17 cellular contexts compared by ENCODE assay signal in genomic region chr3:127520993-127521392, GRCh38.
DNase-seq lines count a peak whose midpoint lies in the region; ATAC-seq and TF ChIP-seq lines count a peak whose summit lies in the region.
"Had no signal": no experiment of that assay in that cellular context is flagged by ENCODE, and none has a peak within 500 bp of the region (broad histone marks: within the 10 kb centered on the region; RNA-seq: fewer than 3 reads in every experiment).

No MANE protein-coding gene starts in this region.

- POLR2A ChIA-PET in PC-3 (lab: Charles Lee; ENCODE audit: unreplicated experiment), result no interaction called here

- no peaks in the 10 kb centered on the region for H4K20me1 ChIP-seq in PC-3 (ENCODE audit: low read length)

- H3K27me3 Mint-ChIP-seq in HFFc6 (ENCODE audit: insufficient read depth) (peaks cover 29% of the 10 kb centered on the region), type B pancreatic cell (peaks cover 40% of the 10 kb centered on the region)

- CTCF ChIA-PET in PC-3 (lab: Charles Lee), result no interaction called here

- no TSS peak for BruUV-seq in PC-3 (replicated peaks; lab: Mats Ljungman, UMichigan)

- peaks cover 8% of the 10 kb centered on the region for H3K4me1 ChIP-seq in PC-3 (ENCODE audit: insufficient read depth, low read length)
- no peaks in the 10 kb centered on the region for H3K4me1 ChIP-seq in prostate gland (replicated peaks)

- peaks cover 5% of the 10 kb centered on the region; the same call in 1 of the 2 replicates for H3K36me3 Mint-ChIP-seq in HFFc6 (ENCODE audit: low read depth)
- H3K36me3 Mint-ChIP-seq in type B pancreatic cell, result no peaks in the 10 kb centered on the region
- H3K36me3 Mint-ChIP-seq: CD4-positive, alpha-beta memory T cell had no signal

- no peaks in the 10 kb centered on the region for H3K36me3 ChIP-seq in PC-3 (ENCODE audit: low read depth, low read length)
- no peaks in the 10 kb centered on the region for H3K36me3 ChIP-seq in prostate gland

- H3K9ac ChIP-seq in PC-3 (ENCODE audit: low read length), result no peak overlapping the region
- H3K9ac ChIP-seq: GM23248 had no signal

- intact Hi-C loops in PC-3 (cut with micrococcal nuclease) (no loop called here), prostate gland (cut with DNase I) (no loop called here)

- no peaks in the 10 kb centered on the region for H3K9me2 ChIP-seq in PC-3 (replicated peaks; ENCODE audit: low read length)

- H3K4me3 ChIP-seq in PC-3 (ENCODE audit: low read length) (no peak overlapping the region), epithelial cell of esophagus (ENCODE audit: low read length) (no peak overlapping the region), prostate gland (no peak overlapping the region)
- H3K4me3 ChIP-seq: GM12878, GM23248 had no signal

- TF ChIP-seq POLR2A in prostate gland (IDR thresholded peaks at IDR 0.05), result no peak

- H3K9me3 ChIP-seq in PC-3 (ENCODE audit: low read length) (no peaks in the 10 kb centered on the region), prostate gland (no peaks in the 10 kb centered on the region)

- H3K4me2 ChIP-seq in PC-3 (ENCODE audit: low read length), result no peak overlapping the region

- no peak overlapping the region for H2AFZ ChIP-seq in PC-3 (ENCODE audit: low read length)
- H2AFZ ChIP-seq: GM23248 had no signal

- no peak for TF ChIP-seq CTCF in PC-3 (conservative IDR thresholded peaks at IDR 0.05; ENCODE audit: low read depth, low read length)
- no peak for TF ChIP-seq CTCF in epithelial cell of esophagus (IDR thresholded peaks at IDR 0.05; ENCODE audit: insufficient read depth, low read depth, low read length, missing control alignments)
- no peak for TF ChIP-seq CTCF in prostate gland (IDR thresholded peaks at IDR 0.05)
- TF ChIP-seq CTCF in HFFc6 (IDR thresholded peaks at IDR 0.05), result no peak
- TF ChIP-seq CTCF in type B pancreatic cell (conservative IDR thresholded peaks at IDR 0.05), result no peak

- no peak for ATAC-seq in PC-3
- no peak for ATAC-seq in GM21423 (IDR thresholded peaks at IDR 0.05; ENCODE audit: unreplicated experiment)
- ATAC-seq: GM12878 had no signal

- WGBS in prostate gland, result 48% methylated on average over 4 of the region's 4 CpGs

- H3K27me3 ChIP-seq in PC-3 (ENCODE audit: low read length) (peaks cover 13% of the 10 kb centered on the region; the same call in 1 of the 2 replicates), prostate gland (replicated peaks; ENCODE audit: insufficient read depth) (peaks cover 3% of the 10 kb centered on the region)

- H3K9me3 Mint-ChIP-seq in HFFc6, result peaks cover 11% of the 10 kb centered on the region
- H3K9me3 Mint-ChIP-seq in type B pancreatic cell, result peaks cover 4% of the 10 kb centered on the region

- H3K27ac Mint-ChIP-seq in HFFc6 (no peak overlapping the region), type B pancreatic cell (no peak overlapping the region)
- H3K27ac Mint-ChIP-seq: CD4-positive, alpha-beta memory T cell had no signal

- H3K4me1 Mint-ChIP-seq in HFFc6 (ENCODE audit: low read depth) (peaks cover 8% of the 10 kb centered on the region), type B pancreatic cell (ENCODE audit: unreplicated experiment) (no peaks in the 10 kb centered on the region)
- H3K4me1 Mint-ChIP-seq: CD4-positive, alpha-beta memory T cell had no signal

- no peaks in the 10 kb centered on the region for H3F3A ChIP-seq in PC-3 (ENCODE audit: low read length, unreplicated experiment)

- H3K4me3 Mint-ChIP-seq in HFFc6, result no peak overlapping the region
- H3K4me3 Mint-ChIP-seq in type B pancreatic cell, result no peak overlapping the region
- H3K4me3 Mint-ChIP-seq: CD4-positive, alpha-beta memory T cell had no signal

- H3K27ac ChIP-seq in PC-3 (ENCODE audit: low read length), result no peak overlapping the region
- no peak overlapping the region for H3K27ac ChIP-seq in prostate gland
- H3K27ac ChIP-seq: GM23248 had no signal

- DNase-seq in PC-3 (peak; percentile 13), epithelial cell of esophagus (ENCODE audit: low read depth) (peak; percentile 53), prostate gland (ENCODE audit: low spot score) (peak; percentile 40), HFFc6 (no peak), type B pancreatic cell (ENCODE audit: extremely low spot score, unreplicated experiment) (no peak)
- DNase-seq: C1 segment of cervical spinal cord; Calu3; CD4-positive, alpha-beta memory T cell; COR-L47; DMS79; EL; GDM1; GM23248; H7; HCEC 1CT had no signal

- H3K79me2 ChIP-seq in PC-3 (ENCODE audit: low read length), result no peaks in the 10 kb centered on the region

Comparison
In these comparisons a context has a peak if more than half of its experiments do, and no peak if none do; other contexts are left out.
1. DNase-seq: peak in PC-3 (single experiment), epithelial cell of esophagus (single experiment) and prostate gland (single experiment); none in HFFc6 (single experiment) and type B pancreatic cell (single experiment).